Comparison of ENCODE assay signal across 11 cellular contexts in the genomic region with DNA sequence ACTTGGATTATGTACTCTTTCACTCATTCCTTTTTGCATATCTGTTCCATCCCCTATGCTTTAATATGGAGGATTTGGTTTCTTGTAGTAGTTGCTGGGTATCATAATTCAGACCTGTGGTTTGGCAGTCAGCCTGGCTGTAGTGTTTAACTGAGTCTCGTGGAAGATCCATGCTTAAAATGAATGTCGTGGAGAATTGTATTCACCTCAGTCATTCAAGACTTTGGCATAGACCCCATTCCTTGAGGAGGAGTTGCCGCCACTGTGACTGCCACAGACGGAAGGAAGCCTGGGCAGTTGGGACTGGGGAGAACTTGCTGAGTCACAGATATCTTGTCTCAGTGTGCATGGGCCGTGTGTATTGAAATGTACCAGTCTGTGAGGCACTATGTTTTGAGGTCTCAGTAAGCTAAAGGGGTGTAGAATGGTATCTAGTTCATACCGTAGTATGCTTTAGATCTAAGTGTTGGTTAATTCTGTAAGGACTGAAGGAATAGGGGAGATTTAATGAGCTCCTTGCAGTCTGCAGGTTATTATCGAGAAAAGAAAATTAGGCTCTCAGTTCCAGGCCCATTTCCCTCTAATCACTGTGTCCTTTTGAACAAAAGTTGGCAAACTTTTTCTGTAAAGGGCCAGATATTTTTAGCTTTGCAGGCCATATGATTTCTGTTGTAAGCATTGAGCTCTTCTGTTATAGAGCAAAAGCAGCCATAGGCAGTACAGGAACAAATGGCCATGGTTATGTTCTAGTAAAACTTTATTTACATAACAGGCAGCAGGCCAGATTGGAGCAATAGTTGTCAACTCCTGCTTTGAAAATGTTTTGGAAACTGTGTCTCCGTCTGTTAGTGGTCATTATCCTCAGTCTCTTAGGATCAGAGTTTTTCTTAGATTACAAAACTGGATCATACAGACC.
DNase-seq lines count a peak whose midpoint lies in the region; ATAC-seq, FAIRE-seq and TF ChIP-seq lines count a peak whose summit lies in the region.
"Had no signal": no experiment of that assay in that cellular context is flagged by ENCODE, and none has a peak within 500 bp of the region (broad histone marks: within the 10 kb centered on the region; RNA-seq: fewer than 3 reads in every experiment).

No MANE protein-coding gene starts in this region.

- no peak for TF ChIP-seq POLR2A in GM12878 (IDR thresholded peaks at IDR 0.05; ENCODE audit: low read depth, low read length)
- no peak for TF ChIP-seq POLR2A in uterus (IDR thresholded peaks at IDR 0.05)

- no peak for FAIRE-seq in GM12878 (lab: Jason Lieb, UNC)
- FAIRE-seq: A204.1 had no signal

- POLR2A ChIA-PET in GM12878 (lab: Charles Lee), result interaction anchor here (0.6 kb wide), 3 partner anchors 82 to 1767 kb away, joined by 3 to 7 read pairs (median 5); no protein-coding TSS in a partner anchor
- POLR2A ChIA-PET in activated CD8-positive, alpha-beta T cell treated with anti-CD3 and anti-CD28 coated beads, Interleukin-2, amount 10 ng/mL, durations not matched to agents 7 days and 5 days (lab: Charles Lee), result no interaction called here

- BruUV-seq in GM12878 (replicated peaks; lab: Mats Ljungman, UMichigan), result no TSS peak

- H2AFZ ChIP-seq in GM12878 (ENCODE audit: control insufficient read depth, low read depth, low read length), result no peak overlapping the region; the same call in 1 of the 2 replicates

- TF ChIP-seq EP300 in GM12878 (IDR thresholded peaks at IDR 0.05; ENCODE audit: borderline replicate concordance in 1 of 2, control insufficient read depth in 1 of 2, low read depth in 2 of 2, low read length in 2 of 2), result no peak

- H3K9ac ChIP-seq in GM12878 (ENCODE audit: control insufficient read depth, insufficient read depth, low read length), result no peak overlapping the region

- CTCF ChIA-PET in GM12878 (lab: Yijun Ruan, JAX), result no interaction called here
- CTCF ChIA-PET in activated CD8-positive, alpha-beta T cell treated with anti-CD3 and anti-CD28 coated beads, Interleukin-2, amount 10 ng/mL, durations not matched to agents 7 days and 5 days (lab: Charles Lee), result no interaction called here

- H3K36me3 Mint-ChIP-seq in activated CD8-positive, alpha-beta T cell treated with anti-CD3 and anti-CD28 coated beads, Interleukin-2, amount 10 ng/mL, durations not matched to agents 7 days and 5 days (ENCODE audit: low read depth), result no peaks in the 10 kb centered on the region
- H3K36me3 Mint-ChIP-seq: stimulated activated effector memory CD8-positive, alpha-beta T cell treated with anti-CD3 and anti-CD28 coated beads, Interleukin-12 subunit alpha, Interleukin-12 subunit beta, amount 100 ng/mL, for 72 hours had no signal

- no peaks in the 10 kb centered on the region for H3K4me1 ChIP-seq in GM12878 (ENCODE audit: control insufficient read depth, insufficient read depth, low read length)
- peaks cover 0 to 7% of the 10 kb centered on the region in 2 donors for H3K4me1 ChIP-seq in uterus

- WGBS in GM12878 (ENCODE audit: insufficient coverage, insufficient replicate concordance, low lambda C conversion rate, missing lambda C conversion rate), result 54% methylated on average over 8 of the region's 8 CpGs

- in situ Hi-C loops in GM12878 (cut with MboI), result no loop called here

- no peaks in the 10 kb centered on the region for H4K20me1 ChIP-seq in GM12878 (ENCODE audit: control insufficient read depth, insufficient read depth)

- H3K4me3 ChIP-seq in GM12878 (no peak overlapping the region), uterus (no peak overlapping the region)

- TF ChIP-seq CTCF in GM12878 (IDR thresholded peaks at IDR 0.05 in 2 of 3, conservative IDR thresholded peaks at IDR 0.05 in 1 of 3; ENCODE audit: control insufficient read depth in 2 of 3, extremely low read depth in 1 of 3, insufficient read depth in 1 of 3, low read depth in 3 of 3, low read length in 3 of 3) (no peak), uterus (IDR thresholded peaks at IDR 0.05) (no peak)

- no peak overlapping the region for H3K27ac Mint-ChIP-seq in activated CD8-positive, alpha-beta T cell treated with anti-CD3 and anti-CD28 coated beads, Interleukin-2, amount 10 ng/mL, durations not matched to agents 7 days and 5 days
- H3K27ac Mint-ChIP-seq: stimulated activated effector memory CD8-positive, alpha-beta T cell treated with anti-CD3 and anti-CD28 coated beads, Interleukin-12 subunit alpha, Interleukin-12 subunit beta, amount 100 ng/mL, for 72 hours had no signal

- intact Hi-C loops in GM12878 (cut with micrococcal nuclease; ENCODE audit: unreplicated experiment) (no loop called here), uterus (cut with DNase I; ENCODE audit: low total_unique reads) (no loop called here)

- no peak for TF ChIP-seq RAD21 in GM12878 (IDR thresholded peaks at IDR 0.05; ENCODE audit: insufficient read depth, low read depth, low read length)

- H3K9me3 Mint-ChIP-seq in activated CD8-positive, alpha-beta T cell treated with anti-CD3 and anti-CD28 coated beads, Interleukin-2, amount 10 ng/mL, durations not matched to agents 7 days and 5 days (ENCODE audit: insufficient read depth), result no peaks in the 10 kb centered on the region
- H3K9me3 Mint-ChIP-seq: stimulated activated effector memory CD8-positive, alpha-beta T cell treated with anti-CD3 and anti-CD28 coated beads, Interleukin-12 subunit alpha, Interleukin-12 subunit beta, amount 100 ng/mL, for 72 hours had no signal

- RAD21 ChIA-PET in GM12878 (lab: Charles Lee; ENCODE audit: unreplicated experiment), result no interaction called here

- H3K27ac ChIP-seq in GM12878 (ENCODE audit: control insufficient read depth, insufficient read depth), result no peak overlapping the region
- peak overlapping the region; percentile 63 to 71 for H3K27ac ChIP-seq in uterus

- H3K4me2 ChIP-seq in GM12878 (ENCODE audit: control insufficient read depth, insufficient read depth), result no peak overlapping the region

- no peaks in the 10 kb centered on the region for H3K9me3 ChIP-seq in GM12878 (replicated peaks; ENCODE audit: control insufficient read depth, insufficient read depth, low read length)
- H3K9me3 ChIP-seq in uterus, result no peaks in the 10 kb centered on the region

- no peaks in the 10 kb centered on the region for H3K4me1 Mint-ChIP-seq in activated CD8-positive, alpha-beta T cell treated with anti-CD3 and anti-CD28 coated beads, Interleukin-2, amount 10 ng/mL, durations not matched to agents 7 days and 5 days (ENCODE audit: low read depth)
- H3K4me1 Mint-ChIP-seq: stimulated activated effector memory CD8-positive, alpha-beta T cell treated with anti-CD3 and anti-CD28 coated beads, Interleukin-12 subunit alpha, Interleukin-12 subunit beta, amount 100 ng/mL, for 72 hours had no signal

- H3K27me3 ChIP-seq in GM12878 (replicated peaks in 1 of 2; ENCODE audit: control insufficient read depth in 2 of 2, insufficient read depth in 2 of 2, low read length in 1 of 2) (no peaks in the 10 kb centered on the region), uterus (no peaks in the 10 kb centered on the region)

- H3K79me2 ChIP-seq in GM12878 (ENCODE audit: control insufficient read depth, insufficient read depth, low read length), result no peaks in the 10 kb centered on the region

- SMC1A ChIA-PET in GM12878 (lab: Charles Lee; ENCODE audit: uncharacterized antibody, unreplicated experiment), result interaction anchor here (0.8 to 1.0 kb wide), 2 partner anchors 13 to 139 kb away, joined by 3 read pairs; no protein-coding TSS in a partner anchor

- no peak overlapping the region for H3K4me3 Mint-ChIP-seq in activated CD8-positive, alpha-beta T cell treated with anti-CD3 and anti-CD28 coated beads, Interleukin-2, amount 10 ng/mL, durations not matched to agents 7 days and 5 days
- H3K4me3 Mint-ChIP-seq: stimulated activated effector memory CD8-positive, alpha-beta T cell treated with anti-CD3 and anti-CD28 coated beads, Interleukin-12 subunit alpha, Interleukin-12 subunit beta, amount 100 ng/mL, for 72 hours had no signal

- no peaks in the 10 kb centered on the region for H3K27me3 Mint-ChIP-seq in activated CD8-positive, alpha-beta T cell treated with anti-CD3 and anti-CD28 coated beads, Interleukin-2, amount 10 ng/mL, durations not matched to agents 7 days and 5 days (ENCODE audit: low read depth)

- ATAC-seq in GM12878 (no peak), HG02970 (IDR thresholded peaks at IDR 0.05; ENCODE audit: low FRiP score, unreplicated experiment) (no peak), HG02973 (IDR thresholded peaks at IDR 0.05; ENCODE audit: unreplicated experiment) (no peak)
- no peak for ATAC-seq in activated CD8-positive, alpha-beta T cell treated with anti-CD3 and anti-CD28 coated beads, Interleukin-2, amount 10 ng/mL, durations not matched to agents 7 days and 5 days
- ATAC-seq: stimulated activated effector memory CD8-positive, alpha-beta T cell treated with anti-CD3 and anti-CD28 coated beads, Interleukin-12 subunit alpha, Interleukin-12 subunit beta, amount 100 ng/mL, for 72 hours had no signal

- H3K36me3 ChIP-seq in GM12878 (ENCODE audit: control insufficient read depth in 2 of 2, insufficient read depth in 2 of 2, low read length in 1 of 2), result no peaks in the 10 kb centered on the region
- H3K36me3 ChIP-seq in uterus, result no peaks in the 10 kb centered on the region

- peak; percentile 76 for DNase-seq in NCI-H2107 treated with DMSO at 0.1 percent for 48 hours (lab: John Stamatoyannopoulos, UW; ENCODE audit: unreplicated experiment)
- no peak for DNase-seq in NCI-H2107 (lab: John Stamatoyannopoulos, UW)
- DNase-seq in GM12878 (ENCODE audit: low read depth, low spot score), result no peak
- DNase-seq in kidney glomerular epithelial cell (lab: John Stamatoyannopoulos, UW), result peak; percentile 90
- peak; percentile 25 to 46 for DNase-seq in uterus
- no peak for DNase-seq in activated CD8-positive, alpha-beta T cell treated with anti-CD3 and anti-CD28 coated beads, Interleukin-2, amount 10 ng/mL, durations not matched to agents 7 days and 5 days
- DNase-seq: MM.1S had no signal

TF ChIP-seq in GM12878, 131 proteins besides CTCF, POLR2A, EP300 and RAD21:
- TF ChIP-seq RUNX3 (IDR thresholded peaks at IDR 0.05; ENCODE audit: low read length) (peak; percentile 33; the same call in 1 of the 2 replicates), ZZZ3 (IDR thresholded peaks at IDR 0.05; ENCODE audit: control insufficient read depth, insufficient read length, low read depth) (no peak), MLLT1 (IDR thresholded peaks at IDR 0.05) (no peak)
TF ChIP-seq in GM12878: peak in this region for 1.

Comparison
In these comparisons a context has a peak if more than half of its experiments do, and no peak if none do; other contexts are left out.
1. DNase-seq: peak in NCI-H2107 treated with DMSO at 0.1 percent for 48 hours (single experiment), kidney glomerular epithelial cell (single experiment) and uterus (2 of 2); none in NCI-H2107 (single experiment), GM12878 (single experiment) and activated CD8-positive, alpha-beta T cell treated with anti-CD3 and anti-CD28 coated beads, Interleukin-2, amount 10 ng/mL, durations not matched to agents 7 days and 5 days (single experiment).